In genomic region chr16:84357191-84357651, GRCh38 we compare ENCODE assay signal across 9 cellular contexts. TPM values are rescaled to one million over a fixed set of nuclear protein-coding genes. Genes with fewer than 3 reads are reported as not detected.
A peak's percentile ranks its signal among the peaks of the same experiment; 100 is the strongest.
DNase-seq lines count a peak whose midpoint lies in the region; ATAC-seq and TF ChIP-seq lines count a peak whose summit lies in the region.
"Had no signal": no experiment of that assay in that cellular context is flagged by ENCODE, and none has a peak within 500 bp of the region (broad histone marks: within the 10 kb centered on the region; RNA-seq: fewer than 3 reads in every experiment).

No MANE protein-coding gene starts in this region.

- peaks cover 0 to 4% (median 0%) of the 10 kb centered on the region in 7 donors for H3K9me3 Mint-ChIP-seq in CD14-positive monocyte
- H3K9me3 Mint-ChIP-seq in activated T-cell treated with anti-CD3 and anti-CD28 coated beads, Interleukin-2, amount 50 U/mL, for 72 hours = no peaks in the 10 kb centered on the region

- peaks cover 32 to 40% (median 36%) of the 10 kb centered on the region in 3 donors for H3K27me3 Mint-ChIP-seq in CD14-positive monocyte (ENCODE audit: low read depth in 3 of 3)
- no peaks in the 10 kb centered on the region for H3K27me3 Mint-ChIP-seq in activated T-cell treated with anti-CD3 and anti-CD28 coated beads, Interleukin-2, amount 50 U/mL, for 72 hours (ENCODE audit: low read depth)

- peaks cover 20% of the 10 kb centered on the region for H3K4me1 Mint-ChIP-seq in CD14-positive monocyte
- H3K4me1 Mint-ChIP-seq in activated T-cell treated with anti-CD3 and anti-CD28 coated beads, Interleukin-2, amount 50 U/mL, for 72 hours (ENCODE audit: low read depth) = peaks cover 42% of the 10 kb centered on the region

- TF ChIP-seq CTCF in CD14-positive monocyte (IDR thresholded peaks at IDR 0.05) = no peak

- H3K4me3 Mint-ChIP-seq in CD14-positive monocyte = no peak overlapping the region
- H3K4me3 Mint-ChIP-seq in activated T-cell treated with anti-CD3 and anti-CD28 coated beads, Interleukin-2, amount 50 U/mL, for 72 hours = no peak overlapping the region

- ATAC-seq in activated T-cell treated with anti-CD3 and anti-CD28 coated beads, Interleukin-2, amount 50 U/mL, for 72 hours (replicated peaks in 1 of 2) = peak; percentile 79 to 83
- peak; percentile 65 for ATAC-seq in left lobe of liver
- no peak for ATAC-seq in HG03432 (IDR thresholded peaks at IDR 0.05; ENCODE audit: unreplicated experiment)

- no peak overlapping the region for H3K4me3 ChIP-seq in MG63
- H3K4me3 ChIP-seq: cardiac muscle cell had no signal

- no peaks in the 10 kb centered on the region for H3K27me3 ChIP-seq in MG63
- H3K27me3 ChIP-seq: cardiac muscle cell had no signal

- peak overlapping the region; percentile 20 to 87 (median 81) for H3K27ac Mint-ChIP-seq in CD14-positive monocyte
- H3K27ac Mint-ChIP-seq in activated T-cell treated with anti-CD3 and anti-CD28 coated beads, Interleukin-2, amount 50 U/mL, for 72 hours = no peak overlapping the region

- POLR2A ChIA-PET in HEK293T (lab: Yijun Ruan, JAX) = no interaction called here

- CTCF ChIA-PET in HEK293T (lab: Yijun Ruan, JAX) = no interaction called here

- H3K36me3 ChIP-seq in MG63 = no peaks in the 10 kb centered on the region
- H3K36me3 ChIP-seq: cardiac muscle cell had no signal

- peak; percentile 75 for DNase-seq in CD14-positive monocyte (ENCODE audit: low spot score)
- peak; percentile 3 for DNase-seq in MG63
- DNase-seq in activated T-cell treated with anti-CD3 and anti-CD28 coated beads, Interleukin-2, amount 50 U/mL, for 72 hours = peak; percentile 25 to 46
- DNase-seq in left lobe of liver (ENCODE audit: low spot score) = no peak
- no peak for DNase-seq in DMS79 (lab: John Stamatoyannopoulos, UW)
- no peak for DNase-seq in AG20443 (ENCODE audit: low spot score)
- no peak for DNase-seq in HEK293T (ENCODE audit: extremely low spot score)

- no peaks in the 10 kb centered on the region for H3K36me3 Mint-ChIP-seq in CD14-positive monocyte
- H3K36me3 Mint-ChIP-seq in activated T-cell treated with anti-CD3 and anti-CD28 coated beads, Interleukin-2, amount 50 U/mL, for 72 hours (ENCODE audit: insufficient read depth in 2 of 2) = no peaks in the 10 kb centered on the region

- no peaks in the 10 kb centered on the region for H3K9me3 ChIP-seq in MG63

- intact Hi-C loops in CD14-positive monocyte (cut with micrococcal nuclease) = no loop called here

TF ChIP-seq in HEK293T, 16 proteins besides CTCF, POLR2A, EP300 and RAD21:
- TF ChIP-seq NFRKB (IDR thresholded peaks at IDR 0.05) (no peak), FOXA1 (IDR thresholded peaks at IDR 0.05) (no peak), LEF1 (IDR thresholded peaks at IDR 0.05; ENCODE audit: borderline replicate concordance) (no peak), FOXK2 (IDR thresholded peaks at IDR 0.05) (no peak), PKNOX1 (IDR thresholded peaks at IDR 0.05) (no peak), TARDBP (IDR thresholded peaks at IDR 0.05) (no peak), BHLHE40 (IDR thresholded peaks at IDR 0.05; ENCODE audit: borderline replicate concordance) (no peak)

RNA-seq across cellular contexts. Expression of gene ATP2C2, which starts 11.1 kb away (rescaled TPM):
- polyA plus RNA-seq in CD14-positive monocyte = not detected
- total RNA-seq in MG63 (2014; rRNA removed; shearing (Covaris generic); ENCODE audit: low replicate concordance) = not detected in 2 replicates
- under 1 TPM in 1 of 2 donors, not detected in 1; 0.07 TPM for total RNA-seq in activated T-cell treated with anti-CD3 and anti-CD28 coated beads, Interleukin-2, amount 50 U/mL, for 72 hours
- total RNA-seq in left lobe of liver = 0.18 TPM
- total RNA-seq: cardiac muscle cell had no signal

Comparison
In these comparisons a context has a peak if more than half of its experiments do, and no peak if none do; other contexts are left out.
1. DNase-seq: peak in CD14-positive monocyte (single experiment), MG63 (single experiment) and activated T-cell treated with anti-CD3 and anti-CD28 coated beads, Interleukin-2, amount 50 U/mL, for 72 hours (2 of 2); none in left lobe of liver (single experiment), DMS79 (single experiment), AG20443 (single experiment) and HEK293T (single experiment).